Comparison of ENCODE assay signal across 1 cellular context in genomic region chr11:38766796-38767195, GRCh38.
TF ChIP-seq lines count a peak whose summit lies in the region.

No MANE protein-coding gene starts in this region.

TF ChIP-seq in K562, 482 proteins besides CTCF, POLR2A, EP300 and RAD21 (continued from another document and continues in another):
- TF ChIP-seq AFF4 (CRISPR knock-in tag; IDR thresholded peaks at IDR 0.05) = no peak
- TF ChIP-seq CREBBP (IDR thresholded peaks at IDR 0.05; ENCODE audit: low read depth, low read length) = no peak
- TF ChIP-seq CBX2 (IDR thresholded peaks at IDR 0.05; ENCODE audit: insufficient read depth, low read length, poor library complexity, severe bottlenecking) = no peak
- no peak for TF ChIP-seq SAFB (IDR thresholded peaks at IDR 0.05; ENCODE audit: borderline replicate concordance, low read depth, low read length)
- TF ChIP-seq PRMT5 (CRISPR knock-in tag; IDR thresholded peaks at IDR 0.05) = no peak
- no peak for TF ChIP-seq KDM2B (CRISPR knock-in tag; IDR thresholded peaks at IDR 0.05)
- no peak for TF ChIP-seq GMEB1 (CRISPR knock-in tag; IDR thresholded peaks at IDR 0.05)
- TF ChIP-seq MBD1 (CRISPR knock-in tag; IDR thresholded peaks at IDR 0.05) = no peak
- no peak for TF ChIP-seq SIX5 (IDR thresholded peaks at IDR 0.05; ENCODE audit: borderline replicate concordance in 1 of 2, insufficient read depth in 1 of 2, low read depth in 1 of 2, low read length in 2 of 2)
- TF ChIP-seq MBD2 (IDR thresholded peaks at IDR 0.05; ENCODE audit: borderline replicate concordance, low read depth) = no peak
- no peak for TF ChIP-seq CUX1 (CRISPR knock-in tag; IDR thresholded peaks at IDR 0.05)
- no peak for TF ChIP-seq ZNF280A (IDR thresholded peaks at IDR 0.05; ENCODE audit: low read depth, partially characterized antibody)
- TF ChIP-seq DMBX1 (CRISPR knock-in tag; IDR thresholded peaks at IDR 0.05; ENCODE audit: borderline replicate concordance) = no peak
- TF ChIP-seq PML (IDR thresholded peaks at IDR 0.05; ENCODE audit: low read length) = no peak
- TF ChIP-seq ZNF134 (CRISPR knock-in tag; conservative IDR thresholded peaks at IDR 0.05) = no peak
- no peak for TF ChIP-seq ZBTB1 (CRISPR knock-in tag; IDR thresholded peaks at IDR 0.05; ENCODE audit: borderline replicate concordance, low read depth)
- TF ChIP-seq ATF7 (IDR thresholded peaks at IDR 0.05) = peak; percentile 61
- TF ChIP-seq ZNF140 (CRISPR knock-in tag; IDR thresholded peaks at IDR 0.05) = no peak
- no peak for TF ChIP-seq BRF1 (IDR thresholded peaks at IDR 0.05; ENCODE audit: borderline replicate concordance, extremely low read depth, insufficient read length)
- TF ChIP-seq ZNF436 (CRISPR knock-in tag; IDR thresholded peaks at IDR 0.05) = no peak
- TF ChIP-seq ZNF197 (CRISPR knock-in tag; IDR thresholded peaks at IDR 0.05; ENCODE audit: low read depth) = no peak
- no peak for TF ChIP-seq ZNF41 (CRISPR knock-in tag; conservative IDR thresholded peaks at IDR 0.05)
- TF ChIP-seq CEBPG (CRISPR knock-in tag; IDR thresholded peaks at IDR 0.05) = peak; percentile 47; the same call in 1 of the 2 replicates
- peak; percentile 58 to 96 for TF ChIP-seq CEBPG (tag; conservative IDR thresholded peaks at IDR 0.05 in 1 of 2, IDR thresholded peaks at IDR 0.05 in 1 of 2)
- peak; percentile 95 for TF ChIP-seq MEIS2 (IDR thresholded peaks at IDR 0.05; ENCODE audit: partially characterized antibody)
- no peak for TF ChIP-seq NR2C2 (CRISPR knock-in tag; IDR thresholded peaks at IDR 0.05)
- TF ChIP-seq NR2C2 (tag; IDR thresholded peaks at IDR 0.05) = no peak
- no peak for TF ChIP-seq ESRRB (CRISPR knock-in tag; IDR thresholded peaks at IDR 0.05; ENCODE audit: borderline replicate concordance)
- TF ChIP-seq MECOM (CRISPR knock-in tag; IDR thresholded peaks at IDR 0.05) = peak; percentile 80
- TF ChIP-seq CCNT2 (IDR thresholded peaks at IDR 0.05; ENCODE audit: borderline replicate concordance, extremely low read depth, insufficient read length, low read depth, low read length) = no peak
- no peak for TF ChIP-seq MCM7 (IDR thresholded peaks at IDR 0.05)
- peak; percentile 61; the same call in 1 of the 2 replicates for TF ChIP-seq TEAD4 (IDR thresholded peaks at IDR 0.05; ENCODE audit: low read length)
- no peak for TF ChIP-seq TEAD4 (CRISPR knock-in tag; IDR thresholded peaks at IDR 0.05; ENCODE audit: borderline replicate concordance)
- no peak for TF ChIP-seq BHLHE40 (IDR thresholded peaks at IDR 0.05; ENCODE audit: low read length)
- no peak for TF ChIP-seq PHB2 (IDR thresholded peaks at IDR 0.05; ENCODE audit: low read depth)
- no peak for TF ChIP-seq SFPQ (IDR thresholded peaks at IDR 0.05; ENCODE audit: low read depth, low read length)
- TF ChIP-seq POLR3G (IDR thresholded peaks at IDR 0.05; ENCODE audit: extremely low read depth, insufficient read length, insufficient replicate concordance) = no peak
- no peak for TF ChIP-seq TCF7 (IDR thresholded peaks at IDR 0.05; ENCODE audit: borderline replicate concordance)
- TF ChIP-seq XRCC3 (IDR thresholded peaks at IDR 0.05) = no peak
- no peak for TF ChIP-seq KLF6 (CRISPR knock-in tag; IDR thresholded peaks at IDR 0.05; ENCODE audit: borderline replicate concordance)
- no peak for TF ChIP-seq CCAR2 (IDR thresholded peaks at IDR 0.05; ENCODE audit: low read depth, low read length)
- peak; percentile 68 for TF ChIP-seq CEBPB (tag; IDR thresholded peaks at IDR 0.05)
- no peak for TF ChIP-seq PTRF (tag; IDR thresholded peaks at IDR 0.05)
- peak; percentile 82 for TF ChIP-seq ATF4 (CRISPR knock-in tag; IDR thresholded peaks at IDR 0.05)
- TF ChIP-seq MXD1 (CRISPR knock-in tag; IDR thresholded peaks at IDR 0.05; ENCODE audit: borderline replicate concordance, poor library complexity, severe bottlenecking) = no peak
- no peak for TF ChIP-seq ZNF24 (IDR thresholded peaks at IDR 0.05)
- no peak for TF ChIP-seq PTBP1 (IDR thresholded peaks at IDR 0.05; ENCODE audit: low read depth, low read length)
- TF ChIP-seq NFXL1 (CRISPR knock-in tag; IDR thresholded peaks at IDR 0.05) = no peak
- peak; percentile 84 for TF ChIP-seq FOSL1 (tag; conservative IDR thresholded peaks at IDR 0.05)
- TF ChIP-seq NCOA2 (IDR thresholded peaks at IDR 0.05; ENCODE audit: partially characterized antibody in 2 of 2) = no peak
- 0 out of 2 replicates have a peak, but pooled peaks have one; percentile 57 for TF ChIP-seq ZNF184 (CRISPR knock-in tag; IDR thresholded peaks at IDR 0.05)
